In genomic region chr2:230777681-230778080, GRCh38 we compare ENCODE assay signal across 15 cellular contexts.
A peak's percentile ranks its signal among the peaks of the same experiment; 100 is the strongest.
DNase-seq lines count a peak whose midpoint lies in the region; ATAC-seq, FAIRE-seq and TF ChIP-seq lines count a peak whose summit lies in the region.
"Had no signal": no experiment of that assay in that cellular context is flagged by ENCODE, and none has a peak within 500 bp of the region (broad histone marks: within the 10 kb centered on the region; RNA-seq: fewer than 3 reads in every experiment).

No MANE protein-coding gene starts in this region.

- H3K36me3 Mint-ChIP-seq in activated T-cell treated with anti-CD3 and anti-CD28 coated beads, Interleukin-2, amount 50 U/mL, for 24 hours (ENCODE audit: low read depth), result peaks cover 94% of the 10 kb centered on the region

- H3K27ac ChIP-seq in endothelial cell of umbilical vein (ENCODE audit: insufficient read depth, low read depth, low read length) (peak overlapping the region; percentile 85), skeletal muscle tissue (ENCODE audit: low read depth, low read length) (peak overlapping the region; percentile 69), right cardiac atrium (ENCODE audit: low read length) (no peak overlapping the region)
- H3K27ac ChIP-seq: parathyroid adenoma had no signal

- no peak for TF ChIP-seq POLR2A in endothelial cell of umbilical vein (IDR thresholded peaks at IDR 0.05; ENCODE audit: low read depth, low read length)

- dilution Hi-C loops in endothelial cell of umbilical vein (cut with MboI; ENCODE audit: extremely low pct_ligation_motif_present, low sequenced_read_pairs), result no loop called here

- 78% methylated on average over 3 of the region's 3 CpGs for WGBS in right cardiac atrium

- H3K36me3 ChIP-seq in endothelial cell of umbilical vein (ENCODE audit: control insufficient read depth in 2 of 2, extremely low read depth in 1 of 2, insufficient read depth in 2 of 2, low read length in 2 of 2) (no peaks in the 10 kb centered on the region), skeletal muscle tissue (ENCODE audit: control insufficient read depth in 3 of 3, insufficient read depth in 3 of 3, low read length in 3 of 3) (no peaks in the 10 kb centered on the region)

- H3K4me1 ChIP-seq in endothelial cell of umbilical vein (ENCODE audit: control insufficient read depth, extremely low read depth, insufficient read depth, low read length) (peaks cover 44% of the 10 kb centered on the region), skeletal muscle tissue (ENCODE audit: control insufficient read depth in 3 of 3, insufficient read depth in 3 of 3, low read length in 3 of 3) (peaks cover 40 to 61% (median 46%) of the 10 kb centered on the region in 3 donors), right cardiac atrium (ENCODE audit: control insufficient read depth, insufficient read depth, low read length) (peaks cover 5% of the 10 kb centered on the region)

- H3K27ac Mint-ChIP-seq in activated T-cell treated with anti-CD3 and anti-CD28 coated beads, Interleukin-2, amount 50 U/mL, for 24 hours, result peak overlapping the region; percentile 79

- no peaks in the 10 kb centered on the region for H4K20me1 ChIP-seq in endothelial cell of umbilical vein (replicated peaks; ENCODE audit: control insufficient read depth, extremely low read depth, insufficient read depth, low read length)

- peak; percentile 73 for FAIRE-seq in endothelial cell of umbilical vein (lab: Jason Lieb, UNC)
- FAIRE-seq: HTR-8/SVneo had no signal

- peaks cover 3% of the 10 kb centered on the region for H3K9me3 Mint-ChIP-seq in activated T-cell treated with anti-CD3 and anti-CD28 coated beads, Interleukin-2, amount 50 U/mL, for 24 hours

- CTCF ChIA-PET in endothelial cell of umbilical vein (lab: Charles Lee), result interaction anchor here (1.0 kb wide), 1 partner anchor 21 kb away, joined by 4 read pairs; no protein-coding TSS in a partner anchor

- no peaks in the 10 kb centered on the region for H3K27me3 ChIP-seq in endothelial cell of umbilical vein (ENCODE audit: control insufficient read depth in 2 of 2, insufficient read depth in 2 of 2, low read length in 2 of 2)
- no peaks in the 10 kb centered on the region for H3K27me3 ChIP-seq in skeletal muscle tissue (ENCODE audit: control insufficient read depth in 3 of 3, insufficient read depth in 3 of 3, low read length in 3 of 3)
- H3K27me3 ChIP-seq in right cardiac atrium (ENCODE audit: control insufficient read depth, insufficient read depth), result no peaks in the 10 kb centered on the region
- H3K27me3 ChIP-seq: heart right ventricle had no signal

- peak overlapping the region; percentile 68 for H3K4me2 ChIP-seq in endothelial cell of umbilical vein (ENCODE audit: insufficient read depth, low read length)

- no peak overlapping the region for H2AFZ ChIP-seq in endothelial cell of umbilical vein (ENCODE audit: low read depth, low read length)
- H2AFZ ChIP-seq: parathyroid adenoma had no signal

- peaks cover 68% of the 10 kb centered on the region for H3K79me2 ChIP-seq in endothelial cell of umbilical vein (ENCODE audit: control insufficient read depth, insufficient read depth, low read length)

- peak overlapping the region; percentile 5 for H3K4me3 Mint-ChIP-seq in activated T-cell treated with anti-CD3 and anti-CD28 coated beads, Interleukin-2, amount 50 U/mL, for 24 hours

- POLR2A ChIA-PET in endothelial cell of umbilical vein (lab: Charles Lee), result no interaction called here

- peaks cover 91% of the 10 kb centered on the region for H3K4me1 Mint-ChIP-seq in activated T-cell treated with anti-CD3 and anti-CD28 coated beads, Interleukin-2, amount 50 U/mL, for 24 hours (ENCODE audit: low read depth)

- no peak overlapping the region for H3K4me3 ChIP-seq in endothelial cell of umbilical vein (replicated peaks in 1 of 3; ENCODE audit: insufficient read depth in 1 of 3, low read depth in 1 of 3, low read length in 3 of 3)
- H3K4me3 ChIP-seq in skeletal muscle tissue (ENCODE audit: low read length in 3 of 3), result no peak overlapping the region
- H3K4me3 ChIP-seq in right cardiac atrium (ENCODE audit: low read length), result no peak overlapping the region
- H3K4me3 ChIP-seq: heart right ventricle, lung had no signal

- H3K27me3 Mint-ChIP-seq in activated T-cell treated with anti-CD3 and anti-CD28 coated beads, Interleukin-2, amount 50 U/mL, for 24 hours, result no peaks in the 10 kb centered on the region

- H3K9ac ChIP-seq in endothelial cell of umbilical vein (replicated peaks; ENCODE audit: extremely low read depth, insufficient read depth, low read length), result peak overlapping the region; percentile 54
- H3K9ac ChIP-seq in skeletal muscle tissue (ENCODE audit: low read depth in 1 of 3, low read length in 3 of 3), result no peak overlapping the region
- H3K9ac ChIP-seq: parathyroid adenoma had no signal

- no peaks in the 10 kb centered on the region for H3K9me1 ChIP-seq in endothelial cell of umbilical vein (replicated peaks; ENCODE audit: control insufficient read depth, extremely low read depth, insufficient read depth, low read length)

- DNase-seq in activated T-cell treated with anti-CD3 and anti-CD28 coated beads, Interleukin-2, amount 50 U/mL, for 24 hours, result no peak
- no peak for DNase-seq in activated T-cell treated with anti-CD3 and anti-CD28 coated beads, Interleukin-2, amount 50 U/mL, for 1 hour
- DNase-seq in SW 1271 (lab: John Stamatoyannopoulos, UW), result peak; percentile 47 to 89
- DNase-seq in endothelial cell of umbilical vein (ENCODE audit: low read depth, low spot score), result peak; percentile 77
- DNase-seq in right cardiac atrium, result no peak
- no peak for DNase-seq in DMS 273 (lab: John Stamatoyannopoulos, UW; ENCODE audit: unreplicated experiment)
- DNase-seq: cortex of kidney, GF-D8, heart right ventricle, NCI-H774 had no signal

- intact Hi-C loops in endothelial cell of umbilical vein (cut with micrococcal nuclease) (loop anchor here (1.0 kb wide), 2 partner anchors 12 to 17 kb away; no protein-coding TSS in a partner anchor), right cardiac atrium (cut with DNase I) (no loop called here)

- H3K9me3 ChIP-seq in endothelial cell of umbilical vein (replicated peaks; ENCODE audit: control insufficient read depth, insufficient read depth, low read length) (no peaks in the 10 kb centered on the region), skeletal muscle tissue (ENCODE audit: control insufficient read depth in 3 of 3, low read length in 3 of 3) (no peaks in the 10 kb centered on the region), right cardiac atrium (ENCODE audit: control insufficient read depth, low read length) (no peaks in the 10 kb centered on the region)
- H3K9me3 ChIP-seq: heart right ventricle had no signal

- TF ChIP-seq CTCF in endothelial cell of umbilical vein (IDR thresholded peaks at IDR 0.05; ENCODE audit: extremely low read depth in 1 of 2, insufficient read depth in 1 of 2, low read depth in 1 of 2, low read length in 2 of 2), result no peak

- BruUV-seq in endothelial cell of umbilical vein (replicated peaks; lab: Mats Ljungman, UMichigan), result no TSS peak

- ATAC-seq in HG02798 (IDR thresholded peaks at IDR 0.05; ENCODE audit: poor library complexity, unreplicated experiment) (no peak), right cardiac atrium (no peak)
- ATAC-seq: heart right ventricle had no signal

TF ChIP-seq in endothelial cell of umbilical vein, 7 proteins besides CTCF, POLR2A, EP300 and RAD21:
- TF ChIP-seq GATA2 (IDR thresholded peaks at IDR 0.05; ENCODE audit: insufficient read depth, insufficient read length, low read depth, low read length), result no peak
- TF ChIP-seq JUN (IDR thresholded peaks at IDR 0.05; ENCODE audit: borderline replicate concordance, insufficient read depth, insufficient read length, low read depth), result peak; percentile 91
- TF ChIP-seq MAX (IDR thresholded peaks at IDR 0.05; ENCODE audit: insufficient read depth, insufficient read length), result no peak
- peak; percentile 18 for TF ChIP-seq POLR2AphosphoS5 (IDR thresholded peaks at IDR 0.05; ENCODE audit: insufficient read depth, low read depth, low read length)
- TF ChIP-seq MYC (IDR thresholded peaks at IDR 0.05; ENCODE audit: low read depth, low read length), result no peak
- peak; percentile 80 for TF ChIP-seq FOS (IDR thresholded peaks at IDR 0.05; ENCODE audit: borderline replicate concordance, insufficient read depth, low read length)
- TF ChIP-seq EZH2 (IDR thresholded peaks at IDR 0.05; ENCODE audit: borderline replicate concordance, low read depth, low read length, severe bottlenecking), result no peak

Comparison
In these comparisons a context has a peak if more than half of its experiments do, and no peak if none do; other contexts are left out.
1. DNase-seq: peak in SW 1271 (2 of 2) and endothelial cell of umbilical vein (single experiment); none in activated T-cell treated with anti-CD3 and anti-CD28 coated beads, Interleukin-2, amount 50 U/mL, for 24 hours (single experiment), activated T-cell treated with anti-CD3 and anti-CD28 coated beads, Interleukin-2, amount 50 U/mL, for 1 hour (single experiment), right cardiac atrium (0 of 3) and DMS 273 (single experiment).